8 cellular contexts compared by ENCODE assay signal in the genomic region with DNA sequence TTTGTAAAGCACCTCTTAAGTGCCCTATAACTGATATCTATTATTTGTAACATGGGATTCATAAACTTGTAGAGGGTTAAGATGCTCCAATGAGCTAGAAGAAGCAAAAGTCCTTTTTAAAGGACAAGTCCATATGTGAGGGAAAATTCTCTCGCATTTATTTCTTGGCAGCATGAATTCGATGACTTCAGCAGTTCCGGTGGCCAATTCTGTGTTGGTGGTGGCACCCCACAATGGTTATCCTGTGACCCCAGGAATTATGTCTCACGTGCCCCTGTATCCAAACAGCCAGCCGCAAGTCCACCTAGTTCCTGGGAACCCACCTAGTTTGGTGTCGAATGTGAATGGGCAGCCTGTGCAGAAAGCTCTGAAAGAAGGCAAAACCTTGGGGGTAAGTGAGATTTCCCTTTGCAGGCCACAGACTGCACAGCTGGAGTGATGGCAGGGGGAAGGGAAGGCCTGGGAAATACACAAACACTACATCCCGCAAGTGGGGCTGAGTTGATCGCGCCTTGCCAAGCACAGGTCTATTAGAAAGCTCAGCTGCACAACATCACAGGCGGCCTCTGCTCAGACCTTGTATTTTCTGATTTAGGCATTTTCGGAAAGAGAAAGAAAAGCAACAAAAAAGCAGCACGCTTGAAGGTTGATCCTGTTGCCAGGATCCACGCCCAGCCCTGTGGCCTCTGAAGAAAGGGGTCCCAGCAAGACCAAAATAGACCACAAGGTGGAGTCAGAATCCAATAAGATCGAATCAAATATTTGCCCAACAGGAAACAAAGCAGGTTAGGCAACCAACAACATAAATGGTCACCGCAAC. TPM values are rescaled to one million over a fixed set of nuclear protein-coding genes. Genes with fewer than 3 reads are reported as not detected.
DNase-seq lines count a peak whose midpoint lies in the region; ATAC-seq and TF ChIP-seq lines count a peak whose summit lies in the region.

No MANE protein-coding gene starts in this region.

- H3F3A ChIP-seq in MM.1S (ENCODE audit: insufficient read depth, low read length) = no peaks in the 10 kb centered on the region

- H3K4me3 ChIP-seq in MM.1S (ENCODE audit: low read length) = no peak overlapping the region
- no peak overlapping the region for H3K4me3 ChIP-seq in WERI-Rb-1 (ENCODE audit: low read depth, low read length)
- no peak overlapping the region for H3K4me3 ChIP-seq in right lobe of liver

- no peaks in the 10 kb centered on the region for H3K36me3 ChIP-seq in MM.1S (replicated peaks; ENCODE audit: insufficient read depth, low read length)
- no peaks in the 10 kb centered on the region for H3K36me3 ChIP-seq in WERI-Rb-1
- H3K36me3 ChIP-seq in right lobe of liver = no peaks in the 10 kb centered on the region

- TF ChIP-seq CTCF in MM.1S (IDR thresholded peaks at IDR 0.05; ENCODE audit: low read length) = peak; percentile 36
- TF ChIP-seq CTCF in WERI-Rb-1 (IDR thresholded peaks at IDR 0.05; ENCODE audit: low read depth, low read length) = peak; percentile 67
- TF ChIP-seq CTCF in right lobe of liver (IDR thresholded peaks at IDR 0.05) = peak; percentile 9 to 24 (median 21)

- WGBS in right lobe of liver (ENCODE audit: insufficient coverage, low coverage, low lambda C conversion rate, missing lambda C conversion rate) = 60% methylated on average over 9 of the region's 15 CpGs

- H4K20me1 ChIP-seq in MM.1S (ENCODE audit: insufficient read depth, low read length) = no peaks in the 10 kb centered on the region

- ATAC-seq in right lobe of liver = peak in 2 of 4 donors; percentile 31 to 64

- no peaks in the 10 kb centered on the region for H3K79me2 ChIP-seq in MM.1S (ENCODE audit: low read length)

- intact Hi-C loops in right lobe of liver (cut with DNase I) = no loop called here

- H3K9ac ChIP-seq in MM.1S (ENCODE audit: low read length) = no peak overlapping the region

- H3K9me3 ChIP-seq in MM.1S (replicated peaks; ENCODE audit: insufficient read depth, low read length) (no peaks in the 10 kb centered on the region), WERI-Rb-1 (ENCODE audit: severe bottlenecking) (no peaks in the 10 kb centered on the region), right lobe of liver (no peaks in the 10 kb centered on the region)

- no peak overlapping the region for H3K4me2 ChIP-seq in MM.1S (ENCODE audit: low read depth, low read length)

- H3K27me3 ChIP-seq in MM.1S (replicated peaks; ENCODE audit: insufficient read depth, low read length) (no peaks in the 10 kb centered on the region), WERI-Rb-1 (ENCODE audit: insufficient read depth, low read depth, severe bottlenecking) (peaks cover 5% of the 10 kb centered on the region), right lobe of liver (no peaks in the 10 kb centered on the region)

- no peaks in the 10 kb centered on the region for H3K9me2 ChIP-seq in MM.1S (replicated peaks; ENCODE audit: insufficient read depth, low read length)

- H3K27ac ChIP-seq in MM.1S (ENCODE audit: low read length) (no peak overlapping the region), WERI-Rb-1 (no peak overlapping the region), right lobe of liver (no peak overlapping the region)

- H3K4me1 ChIP-seq in MM.1S (ENCODE audit: low read length) (no peaks in the 10 kb centered on the region), right lobe of liver (no peaks in the 10 kb centered on the region)

- TF ChIP-seq POLR2A in right lobe of liver (IDR thresholded peaks at IDR 0.05) = no peak

- no peak overlapping the region for H2AFZ ChIP-seq in MM.1S (ENCODE audit: low read length)

- DNase-seq in GDM1 (lab: John Stamatoyannopoulos, UW) = peak; percentile 8
- peak; percentile 10 for DNase-seq in MM.1S
- peak; percentile 37 for DNase-seq in WERI-Rb-1
- DNase-seq in right lobe of liver = no peak
- DNase-seq in KG1 (lab: John Stamatoyannopoulos, UW) = no peak
- no peak for DNase-seq in activated gamma-delta T cell treated with Interleukin-2 at 50 U/mL for 16 hours
- DNase-seq in activated CD8-positive, alpha-beta memory T cell treated with anti-CD3 and anti-CD28 coated beads for 24 hours = no peak
- no peak for DNase-seq in HuH-7.5 (ENCODE audit: low spot score)

RNA-seq across cellular contexts. Expression of gene MS4A8, which starts 1.5 kb away (rescaled TPM):
- total RNA-seq in right lobe of liver = under 1 TPM in 1 of 6 experiments, not detected in 5; 0.62 TPM

RNA-seq across cellular contexts. Expression of gene MS4A18, which starts 23.6 kb away (rescaled TPM):
- total RNA-seq in right lobe of liver = not detected

RNA-seq across cellular contexts. Expression of gene MS4A15, which starts 55.8 kb away (rescaled TPM):
- total RNA-seq in right lobe of liver = not detected

Comparison
In these comparisons a context has a peak if more than half of its experiments do, and no peak if none do; other contexts are left out.
1. DNase-seq: peak in GDM1 (single experiment), MM.1S (single experiment) and WERI-Rb-1 (single experiment); none in right lobe of liver (0 of 3), KG1 (single experiment), activated gamma-delta T cell treated with Interleukin-2 at 50 U/mL for 16 hours (single experiment), activated CD8-positive, alpha-beta memory T cell treated with anti-CD3 and anti-CD28 coated beads for 24 hours (single experiment) and HuH-7.5 (single experiment).
2. Peak in every context shown above with its lines, with median percentiles within 50 percentile points of each other: CTCF ChIP-seq.